1 cellular context compared by ENCODE assay signal in genomic region chr7:107319724-107320228, GRCh38.
TF ChIP-seq lines count a peak whose summit lies in the region.

No MANE protein-coding gene starts in this region.

TF ChIP-seq in K562, 482 proteins besides CTCF, POLR2A, EP300 and RAD21 (continued from another document and continues in another):
- no peak for TF ChIP-seq BCLAF1 (IDR thresholded peaks at IDR 0.05; ENCODE audit: borderline replicate concordance in 1 of 2, control insufficient read depth in 1 of 2, low read depth in 2 of 2, low read length in 1 of 2)
- no peak for TF ChIP-seq RNF2 (IDR thresholded peaks at IDR 0.05)
- TF ChIP-seq CHD7 (IDR thresholded peaks at IDR 0.05; ENCODE audit: low read depth, low read length) = no peak
- no peak for TF ChIP-seq ZBTB33 (CRISPR knock-in tag; IDR thresholded peaks at IDR 0.05)
- TF ChIP-seq ZNF398 (CRISPR knock-in tag; IDR thresholded peaks at IDR 0.05) = no peak
- TF ChIP-seq MCM3 (IDR thresholded peaks at IDR 0.05) = no peak
- TF ChIP-seq SRSF9 (IDR thresholded peaks at IDR 0.05; ENCODE audit: borderline replicate concordance, low read depth, low read length) = no peak
- no peak for TF ChIP-seq ZNF436 (CRISPR knock-in tag; IDR thresholded peaks at IDR 0.05)
- TF ChIP-seq SAFB (IDR thresholded peaks at IDR 0.05; ENCODE audit: borderline replicate concordance, low read depth, low read length) = no peak
- TF ChIP-seq LEF1 (IDR thresholded peaks at IDR 0.05) = peak; percentile 90
- TF ChIP-seq PCBP2 (IDR thresholded peaks at IDR 0.05; ENCODE audit: low read depth, low read length, poor library complexity, severe bottlenecking) = no peak
- TF ChIP-seq THRAP3 (IDR thresholded peaks at IDR 0.05; ENCODE audit: borderline replicate concordance) = no peak
- no peak for TF ChIP-seq BDP1 (IDR thresholded peaks at IDR 0.05; ENCODE audit: insufficient read depth, insufficient read length)
- TF ChIP-seq ZKSCAN1 (IDR thresholded peaks at IDR 0.05; ENCODE audit: low read depth, low read length) = no peak
- TF ChIP-seq DEAF1 (CRISPR knock-in tag; IDR thresholded peaks at IDR 0.05) = no peak
- TF ChIP-seq ZBTB34 (CRISPR knock-in tag; IDR thresholded peaks at IDR 0.05) = no peak
- TF ChIP-seq ZKSCAN8 (CRISPR knock-in tag; IDR thresholded peaks at IDR 0.05) = no peak
- peak; percentile 47; the same call in 1 of the 2 replicates for TF ChIP-seq MTA2 (IDR thresholded peaks at IDR 0.05; ENCODE audit: low read depth)
- TF ChIP-seq CREB5 (CRISPR knock-in tag; IDR thresholded peaks at IDR 0.05) = no peak
- TF ChIP-seq DIDO1 (tag; IDR thresholded peaks at IDR 0.05; ENCODE audit: low read depth) = no peak
- TF ChIP-seq ELF1 (tag; IDR thresholded peaks at IDR 0.05) = no peak
- no peak for TF ChIP-seq GTF2F1 (IDR thresholded peaks at IDR 0.05; ENCODE audit: low read depth, low read length)
- TF ChIP-seq ZC3H8 (IDR thresholded peaks at IDR 0.05) = no peak
- no peak for TF ChIP-seq SNIP1 (IDR thresholded peaks at IDR 0.05; ENCODE audit: low read depth)
- TF ChIP-seq CEBPZ (IDR thresholded peaks at IDR 0.05; ENCODE audit: borderline replicate concordance, low read depth, low read length) = no peak
- no peak for TF ChIP-seq KLF16 (IDR thresholded peaks at IDR 0.05)
